ENCODE assay signal across 20 cellular contexts in genomic region chr11:72574534-72575460, GRCh38.
A peak's percentile ranks its signal among the peaks of the same experiment; 100 is the strongest.
DNase-seq lines count a peak whose midpoint lies in the region; ATAC-seq and TF ChIP-seq lines count a peak whose summit lies in the region.
"Had no signal": no experiment of that assay in that cellular context is flagged by ENCODE, and none has a peak within 500 bp of the region (broad histone marks: within the 10 kb centered on the region; RNA-seq: fewer than 3 reads in every experiment).

No MANE protein-coding gene starts in this region.

- H3K9me3 Mint-ChIP-seq in activated naive CD4-positive, alpha-beta T cell treated with anti-CD3 and anti-CD28 coated beads, Interleukin-2, amount 50 U/mL, for 24 hours, result no peaks in the 10 kb centered on the region
- H3K9me3 Mint-ChIP-seq in natural killer cell, result no peaks in the 10 kb centered on the region
- H3K9me3 Mint-ChIP-seq: activated T-helper 2 cell treated with anti-CD3 and anti-CD28 coated beads, Interferon-gamma antibody, Interleukin-2, Interleukin-4, amounts not matched to agents 10 μg/mL and 5 μg/mL and 100 μg/mL, durations not matched to agents 14 hours and 24 hours and 36 hours; T-helper 1 cell treated with Interleukin-12 subunit alpha and Interleukin-12 subunit beta and Interleukin-4 antibody, amounts not matched to agents 30 μg/mL and 1 μg/mL, for 36 hours had no signal

- peaks cover 4% of the 10 kb centered on the region for H3K4me1 Mint-ChIP-seq in activated naive CD4-positive, alpha-beta T cell treated with anti-CD3 and anti-CD28 coated beads, Interleukin-2, amount 50 U/mL, for 24 hours
- peaks cover 31 to 39% of the 10 kb centered on the region in 2 donors for H3K4me1 Mint-ChIP-seq in natural killer cell

- peaks cover 4% of the 10 kb centered on the region for H3K27me3 Mint-ChIP-seq in activated naive CD4-positive, alpha-beta T cell treated with anti-CD3 and anti-CD28 coated beads, Interleukin-2, amount 50 U/mL, for 24 hours
- H3K27me3 Mint-ChIP-seq in natural killer cell (ENCODE audit: low read depth in 2 of 2), result peaks cover 0 to 2% of the 10 kb centered on the region in 2 donors

- no peak for DNase-seq in activated naive CD4-positive, alpha-beta T cell treated with anti-CD3 and anti-CD28 coated beads, Interleukin-2, amount 50 U/mL, for 16 hours
- DNase-seq in SK-N-DZ (ENCODE audit: low spot score) (peak; percentile 60), natural killer cell (peak; percentile 5), globus pallidus (ENCODE audit: low spot score) (no peak), NCI-H446 (lab: John Stamatoyannopoulos, UW) (no peak), KBM-7 (no peak)
- DNase-seq: ACHN; activated CD4-positive, alpha-beta T cell treated with anti-CD3 and anti-CD28 coated beads for 36 hours; C1 segment of cervical spinal cord; colonic mucosa; HCEC 1CT; MM.1S; NCI-H446 treated with DMSO at 0.1 percent for 48 hours; ovary; SJCRH30; upper lobe of left lung had no signal

- intact Hi-C loops in natural killer cell (cut with micrococcal nuclease), result no loop called here

- in situ Hi-C loops in KBM-7 (cut with MboI; ENCODE audit: low pct_unique_long_range_greater_than_20kb, low sequenced_read_pairs), result no loop called here

- H3K36me3 Mint-ChIP-seq in activated naive CD4-positive, alpha-beta T cell treated with anti-CD3 and anti-CD28 coated beads, Interleukin-2, amount 50 U/mL, for 24 hours, result no peaks in the 10 kb centered on the region
- H3K36me3 Mint-ChIP-seq in natural killer cell, result no peaks in the 10 kb centered on the region

- ATAC-seq in natural killer cell (no peak), GM18511 (IDR thresholded peaks at IDR 0.05; ENCODE audit: unreplicated experiment) (no peak)
- ATAC-seq: activated CD4-positive, alpha-beta T cell treated with anti-CD3 and anti-CD28 coated beads for 36 hours had no signal

- TF ChIP-seq CTCF in natural killer cell (IDR thresholded peaks at IDR 0.05), result no peak

- peak overlapping the region; percentile 24 for H3K27ac Mint-ChIP-seq in activated naive CD4-positive, alpha-beta T cell treated with anti-CD3 and anti-CD28 coated beads, Interleukin-2, amount 50 U/mL, for 24 hours
- H3K27ac Mint-ChIP-seq in natural killer cell, result peak overlapping the region in 1 of 2 donors; percentile 42
- H3K27ac Mint-ChIP-seq: activated CD4-positive, alpha-beta T cell treated with anti-CD3 and anti-CD28 coated beads for 36 hours; activated T-helper 2 cell treated with anti-CD3 and anti-CD28 coated beads, Interferon-gamma antibody, Interleukin-2, Interleukin-4, amounts not matched to agents 10 μg/mL and 5 μg/mL and 100 μg/mL, durations not matched to agents 14 hours and 24 hours and 36 hours; T-helper 1 cell treated with Interleukin-12 subunit alpha and Interleukin-12 subunit beta and Interleukin-4 antibody, amounts not matched to agents 30 μg/mL and 1 μg/mL, for 36 hours had no signal

- H3K4me3 Mint-ChIP-seq in activated naive CD4-positive, alpha-beta T cell treated with anti-CD3 and anti-CD28 coated beads, Interleukin-2, amount 50 U/mL, for 24 hours, result no peak overlapping the region
- no peak overlapping the region for H3K4me3 Mint-ChIP-seq in natural killer cell
- H3K4me3 Mint-ChIP-seq: activated CD4-positive, alpha-beta T cell treated with anti-CD3 and anti-CD28 coated beads for 36 hours; T-helper 1 cell treated with Interleukin-12 subunit alpha and Interleukin-12 subunit beta and Interleukin-4 antibody, amounts not matched to agents 30 μg/mL and 1 μg/mL, for 36 hours had no signal

Comparison
In these comparisons a context has a peak if more than half of its experiments do, and no peak if none do; other contexts are left out.
1. DNase-seq: peak in SK-N-DZ (single experiment) and natural killer cell (single experiment); none in activated naive CD4-positive, alpha-beta T cell treated with anti-CD3 and anti-CD28 coated beads, Interleukin-2, amount 50 U/mL, for 16 hours (single experiment), globus pallidus (single experiment), NCI-H446 (0 of 2) and KBM-7 (single experiment).